8 cellular contexts compared by ENCODE assay signal in the genomic region with DNA sequence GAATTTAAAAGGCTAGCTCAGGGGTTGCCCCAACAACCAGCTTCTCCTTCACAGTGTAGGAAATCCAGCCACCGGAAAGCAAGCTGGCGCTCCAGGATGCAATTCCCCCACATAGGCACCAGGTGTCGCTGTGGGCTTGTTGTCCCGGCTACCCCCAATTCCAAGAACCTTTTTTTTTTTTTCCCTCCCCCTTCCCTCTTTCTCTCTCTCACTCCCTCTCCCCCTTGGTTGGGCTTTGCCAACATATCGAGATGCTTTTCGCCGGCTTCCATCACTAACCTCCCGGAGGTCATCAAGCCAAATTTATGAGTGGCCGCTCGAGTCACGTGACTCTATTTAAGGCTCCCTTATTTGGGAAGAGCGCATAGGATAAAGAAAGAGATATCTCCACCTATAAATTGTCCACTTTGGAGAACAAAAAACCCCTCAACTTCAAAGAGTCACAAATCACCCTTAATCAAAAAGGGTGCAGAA. TPM values are rescaled to one million over a fixed set of nuclear protein-coding genes. Genes with fewer than 3 reads are reported as not detected.
DNase-seq lines count a peak whose midpoint lies in the region; ATAC-seq and TF ChIP-seq lines count a peak whose summit lies in the region.

A gene (plus strand): TSS at position 424 of the 474 bp plus-strand sequence. CDS start 73 bp downstream, outside the sequence.

- DNase-seq in AG10803 (ENCODE audit: low read depth) (peak; percentile 90), GOT3 (lab: John Stamatoyannopoulos, UW) (peak; percentile 15), NCI-H524 treated with DMSO at 0.1 percent for 48 hours (lab: John Stamatoyannopoulos, UW) (peak; percentile 66), epidermal melanocyte (ENCODE audit: insufficient read length, low spot score) (peak; percentile 87), myocyte (ENCODE audit: low read depth) (peak; percentile 89)
- DNase-seq in activated CD4-positive, alpha-beta memory T cell treated with anti-CD3 and anti-CD28 coated beads, Interleukin-2, amount 10 ng/mL, durations not matched to agents 7 days and 5 days, result peak; percentile 69
- DNase-seq in stimulated activated naive CD8-positive, alpha-beta T cell treated with anti-CD3 and anti-CD28 coated beads, Interleukin-15, Interleukin-2, amounts not matched to agents 100 U/mL and 50 U/mL, for 24 hours, result peak; percentile 71

- H3K36me3 Mint-ChIP-seq in activated CD4-positive, alpha-beta memory T cell treated with anti-CD3 and anti-CD28 coated beads, Interleukin-2, amount 10 ng/mL, durations not matched to agents 7 days and 5 days (ENCODE audit: low read depth), result no peaks in the 10 kb centered on the region

- POLR2A ChIA-PET in activated CD4-positive, alpha-beta memory T cell treated with anti-CD3 and anti-CD28 coated beads, Interleukin-2, amount 10 ng/mL, durations not matched to agents 7 days and 5 days (lab: Charles Lee), result interaction anchor here (0.6 to 1.4 kb wide), 5 partner anchors 9 to 168 kb away, joined by 3 to 4 read pairs (median 4); a partner anchor contains a TSS

- ATAC-seq in stimulated activated naive CD8-positive, alpha-beta T cell treated with anti-CD3 and anti-CD28 coated beads, Interleukin-15, Interleukin-2, amounts not matched to agents 100 U/mL and 50 U/mL, for 24 hours, result no peak
- ATAC-seq in GM19023 (IDR thresholded peaks at IDR 0.05; ENCODE audit: unreplicated experiment), result no peak

- H3K27me3 Mint-ChIP-seq in activated CD4-positive, alpha-beta memory T cell treated with anti-CD3 and anti-CD28 coated beads, Interleukin-2, amount 10 ng/mL, durations not matched to agents 7 days and 5 days, result peaks cover 85% of the 10 kb centered on the region

- H3K4me1 Mint-ChIP-seq in activated CD4-positive, alpha-beta memory T cell treated with anti-CD3 and anti-CD28 coated beads, Interleukin-2, amount 10 ng/mL, durations not matched to agents 7 days and 5 days, result peaks cover 26% of the 10 kb centered on the region

- CTCF ChIA-PET in activated CD4-positive, alpha-beta memory T cell treated with anti-CD3 and anti-CD28 coated beads, Interleukin-2, amount 10 ng/mL, durations not matched to agents 7 days and 5 days (lab: Charles Lee), result interaction anchor here (0.6 to 3.9 kb wide), 40 partner anchors 8 to 1902 kb away, joined by 3 to 107 read pairs (median 4); a partner anchor contains a TSS

- no peaks in the 10 kb centered on the region for H3K9me3 Mint-ChIP-seq in activated CD4-positive, alpha-beta memory T cell treated with anti-CD3 and anti-CD28 coated beads, Interleukin-2, amount 10 ng/mL, durations not matched to agents 7 days and 5 days

- no peak within 1 kb of the TSS for H3K27ac Mint-ChIP-seq in activated CD4-positive, alpha-beta memory T cell treated with anti-CD3 and anti-CD28 coated beads, Interleukin-2, amount 10 ng/mL, durations not matched to agents 7 days and 5 days

- peak; percentile 97 for TF ChIP-seq CTCF in AG10803 (conservative IDR thresholded peaks at IDR 0.05; ENCODE audit: low read length)

- H3K4me3 ChIP-seq in AG10803 (ENCODE audit: low read length), result peak within 1 kb of the TSS; percentile 56

- H3K4me3 Mint-ChIP-seq in activated CD4-positive, alpha-beta memory T cell treated with anti-CD3 and anti-CD28 coated beads, Interleukin-2, amount 10 ng/mL, durations not matched to agents 7 days and 5 days, result peak within 1 kb of the TSS; percentile 16

RNA-seq across cellular contexts. Expression of the gene that starts here (rescaled TPM):
- not detected for total RNA-seq in activated CD4-positive, alpha-beta memory T cell treated with anti-CD3 and anti-CD28 coated beads, Interleukin-2, amount 10 ng/mL, durations not matched to agents 7 days and 5 days
- total RNA-seq in myocyte, result 1.2 and 1.4 TPM in 2 replicates
- 0.71 TPM for polyA plus RNA-seq in myocyte (2012)

Comparison
In these comparisons a context has a peak if more than half of its experiments do, and no peak if none do; other contexts are left out.
1. Peak in DNase-seq in activated CD4-positive, alpha-beta memory T cell treated with anti-CD3 and anti-CD28 coated beads, Interleukin-2, amount 10 ng/mL, durations not matched to agents 7 days and 5 days; RNA of the gene not detected or under 1 TPM.
2. DNase-seq: peak in every context shown above with its lines; median percentile 90 in AG10803; 89 in myocyte; 87 in epidermal melanocyte; 71 in stimulated activated naive CD8-positive, alpha-beta T cell treated with anti-CD3 and anti-CD28 coated beads, Interleukin-15, Interleukin-2, amounts not matched to agents 100 U/mL and 50 U/mL, for 24 hours; 69 in activated CD4-positive, alpha-beta memory T cell treated with anti-CD3 and anti-CD28 coated beads, Interleukin-2, amount 10 ng/mL, durations not matched to agents 7 days and 5 days; 66 in NCI-H524 treated with DMSO at 0.1 percent for 48 hours; 15 in GOT3.